In genomic region chr17:29347831-29348281, GRCh38 we compare ENCODE assay signal across 1 cellular context.
A peak's percentile ranks its signal among the peaks of the same experiment; 100 is the strongest.
TF ChIP-seq lines count a peak whose summit lies in the region.

No MANE protein-coding gene starts in this region.

TF ChIP-seq in HEK293, 187 proteins besides CTCF, POLR2A, EP300 and RAD21 (continued from another document):
- TF ChIP-seq TSHZ1 (tag by site-specific recombination; IDR thresholded peaks at IDR 0.05; ENCODE audit: borderline replicate concordance) (no peak), ZNF555 (tag by site-specific recombination; conservative IDR thresholded peaks at IDR 0.05) (no peak), ZNF394 (tag by site-specific recombination; IDR thresholded peaks at IDR 0.05; ENCODE audit: borderline replicate concordance) (peak; percentile 64; the same call in 1 of the 2 replicates)
TF ChIP-seq in HEK293: peak in this region for 3.
